ENCODE assay signal across 2 cellular contexts in the genomic region with DNA sequence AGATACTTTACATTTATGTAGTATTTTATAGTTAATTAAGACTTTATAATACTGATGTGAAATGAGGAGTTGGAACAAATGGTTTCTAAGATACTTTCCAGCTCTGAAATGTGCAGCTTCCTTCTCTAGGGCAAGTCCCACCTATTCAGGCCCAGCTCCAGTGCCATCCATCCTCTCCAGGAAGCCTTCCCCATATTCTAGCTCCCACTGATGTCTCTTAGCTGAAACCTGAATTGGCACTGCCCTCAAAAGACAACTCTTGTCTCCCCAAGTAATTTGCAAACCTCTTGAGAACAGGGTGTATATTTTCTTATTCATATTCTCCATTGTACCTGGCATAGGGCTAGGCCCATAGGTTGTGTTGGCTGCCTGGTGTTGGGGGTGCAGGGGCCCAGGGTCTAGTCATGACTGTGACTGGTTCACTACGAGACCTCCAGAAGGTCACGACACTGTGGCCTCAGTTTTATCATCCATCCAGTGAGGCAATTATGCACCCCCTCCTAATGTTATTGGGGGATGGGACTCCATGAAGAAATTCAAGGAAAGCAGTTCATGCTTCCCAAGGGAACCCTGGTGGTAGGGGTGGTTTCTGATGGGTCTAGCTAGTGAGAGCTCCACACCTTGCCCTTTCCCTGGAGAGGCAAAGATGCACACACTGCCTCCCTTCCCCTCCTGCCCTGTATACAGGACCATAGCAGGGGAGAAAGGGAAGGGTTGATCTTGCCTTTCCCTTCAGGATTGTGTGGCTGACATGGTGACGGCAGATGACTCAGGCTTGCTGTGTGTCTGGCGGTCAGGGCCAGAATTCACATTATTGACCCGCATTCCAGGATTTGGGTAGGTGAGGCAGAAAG.
TF ChIP-seq lines count a peak whose summit lies in the region.

No MANE protein-coding gene starts in this region.

TF ChIP-seq in SK-N-SH, 30 proteins besides CTCF, POLR2A, EP300 and RAD21:
- TF ChIP-seq RXRA (IDR thresholded peaks at IDR 0.05; ENCODE audit: borderline replicate concordance, low read depth) (no peak), JUND (IDR thresholded peaks at IDR 0.05) (0 out of 2 replicates have a peak, but pooled peaks have one; percentile 3)
TF ChIP-seq in SK-N-SH: peak in this region for 1.

TF ChIP-seq in SK-N-SH treated with all-trans-retinoic acid at 6 μM for 48 hours, 23 proteins besides CTCF, POLR2A, EP300 and RAD21:
- TF ChIP-seq ZFP3 (CRISPR knock-in tag; IDR thresholded peaks at IDR 0.05) (no peak), ZNF565 (CRISPR knock-in tag; conservative IDR thresholded peaks at IDR 0.05; ENCODE audit: low read depth) (no peak), OSR1 (CRISPR knock-in tag; IDR thresholded peaks at IDR 0.05) (no peak), ZC3H10 (CRISPR knock-in tag; IDR thresholded peaks at IDR 0.05) (no peak)
